Comparison of ENCODE assay signal across 39 cellular contexts in the genomic region with DNA sequence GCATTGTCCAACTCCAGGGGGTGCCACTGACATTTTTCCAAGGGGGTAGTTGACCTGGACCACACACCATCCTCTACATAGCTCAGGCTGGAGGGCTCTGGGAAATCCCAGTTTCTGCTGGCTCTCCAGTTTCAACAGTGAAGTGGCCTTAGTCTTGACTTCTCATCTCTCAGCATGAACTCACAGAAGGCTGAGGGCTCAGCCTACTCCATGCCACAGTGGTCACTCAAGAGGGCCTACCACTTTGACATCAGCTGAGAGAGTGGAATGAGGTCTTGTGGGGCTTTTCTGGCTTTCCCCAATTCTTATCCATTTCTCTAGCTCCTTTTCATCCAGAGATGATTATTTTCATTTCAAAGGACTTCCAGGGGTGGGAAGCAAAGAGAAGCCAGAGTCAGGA. TPM values are rescaled to one million over a fixed set of nuclear protein-coding genes. Genes with fewer than 3 reads are reported as not detected.
"Had no signal": no experiment of that assay in that cellular context is flagged by ENCODE, and none has a peak within 500 bp of the region (broad histone marks: within the 10 kb centered on the region; RNA-seq: fewer than 3 reads in every experiment).

No MANE protein-coding gene starts in this region.

- DNase-seq: activated CD4-positive, alpha-beta memory T cell treated with anti-CD3 and anti-CD28 coated beads, Interleukin-2, amount 10 ng/mL, durations not matched to agents 7 days and 5 days; activated CD4-positive, alpha-beta T cell treated with anti-CD3 and anti-CD28 coated beads for 1 hour; activated CD4-positive, alpha-beta T cell treated with anti-CD3 and anti-CD28 coated beads for 36 hours; activated CD4-positive, alpha-beta T cell treated with anti-CD3 and anti-CD28 coated beads for 48 hours; activated CD4-positive, alpha-beta T cell treated with anti-CD3 and anti-CD28 coated beads, Interleukin-2, amount 10 ng/mL, durations not matched to agents 7 days and 5 days; activated CD4-positive, alpha-beta T cell treated with anti-CD3 and anti-CD28 coated beads, Interleukin-2, amount 50 U/mL, for 48 hours; activated CD4-positive, CD25-positive, alpha-beta regulatory T cell; activated CD8-positive, alpha-beta memory T cell treated with anti-CD3 and anti-CD28 coated beads for 24 hours; activated CD8-positive, alpha-beta memory T cell treated with anti-CD3 and anti-CD28 coated beads, Interleukin-2, amount 10 ng/mL, durations not matched to agents 7 days and 5 days; activated CD8-positive, alpha-beta memory T cell treated with anti-CD3 and anti-CD28 coated beads, Interleukin-2, amount 50 U/mL, for 48 hours; activated CD8-positive, alpha-beta T cell treated with anti-CD3 and anti-CD28 coated beads, Interleukin-2, amount 10 ng/mL, durations not matched to agents 7 days and 5 days; activated effector memory CD4-positive, alpha-beta T cell treated with Interleukin-2 at 50 U/mL for 16 hours; activated gamma-delta T cell; activated naive CD4-positive, alpha-beta T cell treated with anti-CD3 and anti-CD28 coated beads, Interleukin-2, amount 10 ng/mL, durations not matched to agents 7 days and 5 days; activated naive CD4-positive, alpha-beta T cell treated with Interleukin-2 at 50 U/mL for 16 hours; activated naive CD8-positive, alpha-beta T cell treated with anti-CD3 and anti-CD28 coated beads, Interleukin-2, amount 10 ng/mL, durations not matched to agents 7 days and 5 days; activated naive CD8-positive, alpha-beta T cell treated with anti-CD3 and anti-CD28 coated beads, Interleukin-2, amount 50 U/mL, for 24 hours; activated T-cell treated with anti-CD3 and anti-CD28 coated beads, Interleukin-2, amount 50 U/mL, for 24 hours; activated T-cell treated with anti-CD3 and anti-CD28 coated beads, Interleukin-2, amount 50 U/mL, for 48 hours; amygdala; anterior cingulate cortex; caudate nucleus; cerebellar nuclear complex; T-helper 1 cell; T-helper 2 cell; T-helper 9 cell had no signal

- H3K9me3 ChIP-seq: ascending aorta had no signal

- H3K4me3 ChIP-seq: ascending aorta, cardiac muscle cell had no signal

- H3K27me3 ChIP-seq: ascending aorta, cardiac muscle cell had no signal

- H3K36me3 ChIP-seq: ascending aorta, cardiac muscle cell had no signal

- H3K4me3 Mint-ChIP-seq: activated CD4-positive, alpha-beta memory T cell treated with anti-CD3 and anti-CD28 coated beads, Interleukin-2, amount 10 ng/mL, durations not matched to agents 7 days and 5 days; activated CD4-positive, alpha-beta T cell treated with anti-CD3 and anti-CD28 coated beads for 36 hours; activated CD4-positive, alpha-beta T cell treated with anti-CD3 and anti-CD28 coated beads, Interleukin-2, amount 10 ng/mL, durations not matched to agents 7 days and 5 days; activated CD8-positive, alpha-beta memory T cell treated with anti-CD3 and anti-CD28 coated beads, Interleukin-2, amount 10 ng/mL, durations not matched to agents 7 days and 5 days; activated CD8-positive, alpha-beta T cell treated with anti-CD3 and anti-CD28 coated beads, Interleukin-2, amount 10 ng/mL, durations not matched to agents 7 days and 5 days; activated naive CD4-positive, alpha-beta T cell treated with anti-CD3 and anti-CD28 coated beads, Interleukin-2, amount 10 ng/mL, durations not matched to agents 7 days and 5 days; activated naive CD4-positive, alpha-beta T cell treated with anti-CD3 and anti-CD28 coated beads, Interleukin-2, amount 50 U/mL, for 24 hours; activated naive CD8-positive, alpha-beta T cell; activated naive CD8-positive, alpha-beta T cell treated with anti-CD3 and anti-CD28 coated beads, Interleukin-2, amount 10 ng/mL, durations not matched to agents 7 days and 5 days; activated naive CD8-positive, alpha-beta T cell treated with anti-CD3 and anti-CD28 coated beads, Interleukin-2, amount 50 U/mL, for 24 hours; activated T-cell treated with anti-CD3 and anti-CD28 coated beads, Interleukin-2, amount 50 U/mL, for 24 hours; brain; central memory CD8-positive, alpha-beta T cell; T-helper 1 cell treated with Interleukin-12 subunit alpha and Interleukin-12 subunit beta and Interleukin-4 antibody, amounts not matched to agents 30 μg/mL and 1 μg/mL, for 36 hours; T-helper 2 cell treated with Interferon-gamma antibody and Interleukin-4, amounts not matched to agents 5 μg/mL and 100 μg/mL, for 36 hours; WTC11 had no signal

- H3K27ac ChIP-seq: ascending aorta, cardiac muscle cell, VCaP had no signal

- H3K27ac Mint-ChIP-seq: activated CD4-positive, alpha-beta memory T cell treated with anti-CD3 and anti-CD28 coated beads, Interleukin-2, amount 10 ng/mL, durations not matched to agents 7 days and 5 days; activated CD4-positive, alpha-beta T cell treated with anti-CD3 and anti-CD28 coated beads for 36 hours; activated CD4-positive, alpha-beta T cell treated with anti-CD3 and anti-CD28 coated beads, Interleukin-2, amount 10 ng/mL, durations not matched to agents 7 days and 5 days; activated CD8-positive, alpha-beta memory T cell treated with anti-CD3 and anti-CD28 coated beads, Interleukin-2, amount 10 ng/mL, durations not matched to agents 7 days and 5 days; activated CD8-positive, alpha-beta T cell treated with anti-CD3 and anti-CD28 coated beads, Interleukin-2, amount 10 ng/mL, durations not matched to agents 7 days and 5 days; activated naive CD4-positive, alpha-beta T cell treated with anti-CD3 and anti-CD28 coated beads, Interleukin-2, amount 10 ng/mL, durations not matched to agents 7 days and 5 days; activated naive CD4-positive, alpha-beta T cell treated with anti-CD3 and anti-CD28 coated beads, Interleukin-2, amount 50 U/mL, for 24 hours; activated naive CD8-positive, alpha-beta T cell; activated naive CD8-positive, alpha-beta T cell treated with anti-CD3 and anti-CD28 coated beads, Interleukin-2, amount 10 ng/mL, durations not matched to agents 7 days and 5 days; activated naive CD8-positive, alpha-beta T cell treated with anti-CD3 and anti-CD28 coated beads, Interleukin-2, amount 50 U/mL, for 24 hours; activated T-cell treated with anti-CD3 and anti-CD28 coated beads, Interleukin-2, amount 50 U/mL, for 24 hours; activated T-helper 2 cell treated with anti-CD3 and anti-CD28 coated beads, Interferon-gamma antibody, Interleukin-2, Interleukin-4, amounts not matched to agents 10 μg/mL and 5 μg/mL and 100 μg/mL, durations not matched to agents 14 hours and 24 hours and 36 hours; brain; T-helper 1 cell treated with Interleukin-12 subunit alpha and Interleukin-12 subunit beta and Interleukin-4 antibody, amounts not matched to agents 30 μg/mL and 1 μg/mL, for 36 hours; T-helper 2 cell treated with Interferon-gamma antibody and Interleukin-4, amounts not matched to agents 5 μg/mL and 100 μg/mL, for 36 hours; WTC11 had no signal

- H3K4me1 Mint-ChIP-seq: activated CD4-positive, alpha-beta T cell treated with anti-CD3 and anti-CD28 coated beads for 36 hours; activated naive CD4-positive, alpha-beta T cell treated with anti-CD3 and anti-CD28 coated beads, Interleukin-2, amount 10 ng/mL, durations not matched to agents 7 days and 5 days; activated naive CD4-positive, alpha-beta T cell treated with anti-CD3 and anti-CD28 coated beads, Interleukin-2, amount 50 U/mL, for 24 hours; brain; central memory CD8-positive, alpha-beta T cell; WTC11 had no signal

- H3K4me1 ChIP-seq: ascending aorta had no signal

- ATAC-seq: activated CD4-positive, alpha-beta T cell treated with anti-CD3 and anti-CD28 coated beads for 36 hours; activated CD4-positive, CD25-positive, alpha-beta regulatory T cell treated with anti-CD3 and anti-CD28 coated beads, Interleukin-2, amount 50 U/mL, for 24 hours; activated CD8-positive, alpha-beta memory T cell treated with anti-CD3 and anti-CD28 coated beads, Interleukin-2, amount 10 ng/mL, durations not matched to agents 7 days and 5 days; activated CD8-positive, alpha-beta T cell treated with anti-CD3 and anti-CD28 coated beads, Interleukin-2, amount 10 ng/mL, durations not matched to agents 7 days and 5 days; activated naive CD8-positive, alpha-beta T cell treated with anti-CD3 and anti-CD28 coated beads, Interleukin-2, amount 50 U/mL, for 24 hours; WTC11 had no signal

- H3K36me3 Mint-ChIP-seq: activated CD8-positive, alpha-beta memory T cell treated with anti-CD3 and anti-CD28 coated beads, Interleukin-2, amount 10 ng/mL, durations not matched to agents 7 days and 5 days; activated naive CD4-positive, alpha-beta T cell treated with anti-CD3 and anti-CD28 coated beads, Interleukin-2, amount 10 ng/mL, durations not matched to agents 7 days and 5 days; activated naive CD4-positive, alpha-beta T cell treated with anti-CD3 and anti-CD28 coated beads, Interleukin-2, amount 50 U/mL, for 24 hours; activated naive CD8-positive, alpha-beta T cell; activated naive CD8-positive, alpha-beta T cell treated with anti-CD3 and anti-CD28 coated beads, Interleukin-2, amount 10 ng/mL, durations not matched to agents 7 days and 5 days; brain; WTC11 had no signal

- H3K9me3 Mint-ChIP-seq: activated CD4-positive, alpha-beta memory T cell treated with anti-CD3 and anti-CD28 coated beads, Interleukin-2, amount 10 ng/mL, durations not matched to agents 7 days and 5 days; activated CD4-positive, alpha-beta T cell treated with anti-CD3 and anti-CD28 coated beads, Interleukin-2, amount 10 ng/mL, durations not matched to agents 7 days and 5 days; activated naive CD4-positive, alpha-beta T cell treated with anti-CD3 and anti-CD28 coated beads, Interleukin-2, amount 10 ng/mL, durations not matched to agents 7 days and 5 days; activated naive CD4-positive, alpha-beta T cell treated with anti-CD3 and anti-CD28 coated beads, Interleukin-2, amount 50 U/mL, for 24 hours; activated naive CD8-positive, alpha-beta T cell treated with anti-CD3 and anti-CD28 coated beads, Interleukin-2, amount 10 ng/mL, durations not matched to agents 7 days and 5 days; activated naive CD8-positive, alpha-beta T cell treated with anti-CD3 and anti-CD28 coated beads, Interleukin-2, amount 50 U/mL, for 24 hours; activated T-cell treated with anti-CD3 and anti-CD28 coated beads, Interleukin-2, amount 50 U/mL, for 24 hours; activated T-helper 2 cell treated with anti-CD3 and anti-CD28 coated beads, Interferon-gamma antibody, Interleukin-2, Interleukin-4, amounts not matched to agents 10 μg/mL and 5 μg/mL and 100 μg/mL, durations not matched to agents 14 hours and 24 hours and 36 hours; brain; central memory CD8-positive, alpha-beta T cell; T-helper 1 cell treated with Interleukin-12 subunit alpha and Interleukin-12 subunit beta and Interleukin-4 antibody, amounts not matched to agents 30 μg/mL and 1 μg/mL, for 36 hours; T-helper 2 cell treated with Interferon-gamma antibody and Interleukin-4, amounts not matched to agents 5 μg/mL and 100 μg/mL, for 36 hours; WTC11 had no signal

RNA-seq across cellular contexts. Expression of a gene that starts 7.4 kb away (rescaled TPM):
- total RNA-seq: activated CD4-positive, alpha-beta memory T cell treated with anti-CD3 and anti-CD28 coated beads, Interleukin-2, amount 10 ng/mL, durations not matched to agents 7 days and 5 days; activated CD4-positive, alpha-beta T cell treated with anti-CD3 and anti-CD28 coated beads for 36 hours; activated CD4-positive, alpha-beta T cell treated with anti-CD3 and anti-CD28 coated beads, Interleukin-2, amount 10 ng/mL, durations not matched to agents 7 days and 5 days; activated CD8-positive, alpha-beta memory T cell treated with anti-CD3 and anti-CD28 coated beads, Interleukin-2, amount 10 ng/mL, durations not matched to agents 7 days and 5 days; activated CD8-positive, alpha-beta T cell treated with anti-CD3 and anti-CD28 coated beads, Interleukin-2, amount 10 ng/mL, durations not matched to agents 7 days and 5 days; activated naive CD8-positive, alpha-beta T cell treated with anti-CD3 and anti-CD28 coated beads, Interleukin-2, amount 10 ng/mL, durations not matched to agents 7 days and 5 days; activated T-helper 2 cell treated with anti-CD3 and anti-CD28 coated beads, Interferon-gamma antibody, Interleukin-2, Interleukin-4, amounts not matched to agents 10 μg/mL and 5 μg/mL and 100 μg/mL, durations not matched to agents 14 hours and 24 hours and 36 hours; ascending aorta; bronchial epithelial cell had no signal
